Comparison of ENCODE assay signal across 7 cellular contexts in the genomic region with DNA sequence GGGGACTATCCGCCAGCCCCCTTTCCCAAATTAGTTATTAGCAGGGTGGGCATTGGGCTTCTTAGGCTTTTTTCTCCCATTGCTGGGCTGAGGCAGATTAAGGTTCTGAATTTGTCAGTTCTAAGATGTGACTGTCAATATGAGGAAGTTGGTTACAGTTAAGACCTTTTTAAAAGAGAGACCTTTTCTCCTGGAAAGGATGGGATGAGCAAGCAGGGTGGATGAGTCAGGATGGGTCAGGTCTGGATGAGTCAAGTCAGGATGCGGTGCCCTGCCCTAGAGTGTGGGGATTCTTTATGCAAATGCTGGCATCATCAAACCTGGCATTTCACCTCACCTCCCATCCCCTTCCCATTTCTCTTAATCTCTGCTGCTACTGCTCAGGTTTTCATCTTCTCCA. TPM values are rescaled to one million over a fixed set of nuclear protein-coding genes. Genes with fewer than 3 reads are reported as not detected.
A peak's percentile ranks its signal among the peaks of the same experiment; 100 is the strongest.
DNase-seq lines count a peak whose midpoint lies in the region; ATAC-seq and TF ChIP-seq lines count a peak whose summit lies in the region.

No MANE protein-coding gene starts in this region.

- no peak overlapping the region for H2BK12ac ChIP-seq in H9 (ENCODE audit: insufficient read length, low read depth, low read length)

- H3K4ac ChIP-seq in H9 (ENCODE audit: low read depth, low read length), result no peak overlapping the region

- TF ChIP-seq CTCF in H9 (conservative IDR thresholded peaks at IDR 0.05) (no peak), choroid plexus epithelial cell (conservative IDR thresholded peaks at IDR 0.05; ENCODE audit: low read depth, low read length) (no peak), ovary (IDR thresholded peaks at IDR 0.05) (no peak)

- H4K91ac ChIP-seq in H9 (ENCODE audit: insufficient read length, low read depth, low read length), result no peak overlapping the region

- H3K27me3 Mint-ChIP-seq in H9 (ENCODE audit: low read depth), result peaks cover 2% of the 10 kb centered on the region
- peaks cover 6 to 8% of the 10 kb centered on the region in 2 donors for H3K27me3 Mint-ChIP-seq in natural killer cell treated with Interleukin-12 subunit alpha and Interleukin-12 subunit beta and Interleukin-15 and Interleukin-18, amount 100 ng/mL, for 72 hours

- H2AFZ ChIP-seq in H9 (ENCODE audit: low read length), result no peak overlapping the region

- no peak overlapping the region for H3K23ac ChIP-seq in H9 (ENCODE audit: insufficient read length, low read depth, low read length)

- no peaks in the 10 kb centered on the region for H3K36me3 ChIP-seq in ovary

- no peak for TF ChIP-seq EP300 in ovary (IDR thresholded peaks at IDR 0.05)

- DNase-seq in H9, result no peak
- DNase-seq in RKO (ENCODE audit: low spot score), result peak; percentile 94
- DNase-seq in choroid plexus epithelial cell (ENCODE audit: low read depth), result peak; percentile 62
- DNase-seq in natural killer cell treated with Interleukin-12 subunit alpha and Interleukin-12 subunit beta and Interleukin-15 and Interleukin-18, amount 100 ng/mL, for 72 hours (ENCODE audit: low spot score), result no peak
- no peak for DNase-seq in NCI-H1048 (lab: John Stamatoyannopoulos, UW)
- no peak for DNase-seq in ovary
- DNase-seq in superior temporal gyrus (ENCODE audit: extremely low spot score), result no peak

- no peak overlapping the region for H3K56ac ChIP-seq in H9 (ENCODE audit: insufficient read length, low read depth, low read length)

- H3K9me3 Mint-ChIP-seq in H9, result no peaks in the 10 kb centered on the region
- no peaks in the 10 kb centered on the region for H3K9me3 Mint-ChIP-seq in natural killer cell treated with Interleukin-12 subunit alpha and Interleukin-12 subunit beta and Interleukin-15 and Interleukin-18, amount 100 ng/mL, for 72 hours

- H3K36me3 Mint-ChIP-seq in H9 (ENCODE audit: insufficient read depth in 1 of 3, low read depth in 3 of 3), result peaks cover 10 to 58% (median 55%) of the 10 kb centered on the region in 3 experiments; a peak in 6 of 7 replicates
- peaks cover 14% of the 10 kb centered on the region for H3K36me3 Mint-ChIP-seq in natural killer cell treated with Interleukin-12 subunit alpha and Interleukin-12 subunit beta and Interleukin-15 and Interleukin-18, amount 100 ng/mL, for 72 hours

- no peak overlapping the region for H4K5ac ChIP-seq in H9 (ENCODE audit: insufficient read length, low read depth, low read length)

- intact Hi-C loops in ovary (cut with DNase I), result loop anchor here in 3 of 4 donors (5.0 to 10.0 kb wide), 3 partner anchors 212 to 274 kb away; partner anchors contain the start of gene HAPLN3 (in 2 of the 3)

- H2BK20ac ChIP-seq in H9 (ENCODE audit: low read depth, low read length, poor library complexity, severe bottlenecking), result no peak overlapping the region

- H4K8ac ChIP-seq in H9 (replicated peaks; ENCODE audit: insufficient read length, low read depth, low read length), result no peak overlapping the region

- peaks cover 5% of the 10 kb centered on the region for H3K79me1 ChIP-seq in H9 (ENCODE audit: insufficient read depth, low read depth, low read length, poor library complexity, severe bottlenecking)

- H3K9me3 ChIP-seq in H9 (ENCODE audit: control insufficient read depth, low read depth, low read length) (no peaks in the 10 kb centered on the region), ovary (no peaks in the 10 kb centered on the region)

- no peak overlapping the region for H2BK120ac ChIP-seq in H9 (ENCODE audit: low read depth, low read length, poor library complexity, severe bottlenecking)

- H4K20me1 ChIP-seq in H9 (ENCODE audit: control insufficient read depth, insufficient read depth, insufficient read length), result peaks cover 5% of the 10 kb centered on the region

- peak overlapping the region; percentile 93 to 95 for H3K4me3 Mint-ChIP-seq in H9
- peak overlapping the region; percentile 92 for H3K4me3 Mint-ChIP-seq in natural killer cell treated with Interleukin-12 subunit alpha and Interleukin-12 subunit beta and Interleukin-15 and Interleukin-18, amount 100 ng/mL, for 72 hours

- H3K14ac ChIP-seq in H9 (ENCODE audit: insufficient read depth, low read length), result no peak overlapping the region

- H3K79me2 ChIP-seq in H9 (ENCODE audit: insufficient read depth, low read length), result peaks cover 59% of the 10 kb centered on the region

- peaks cover 13% of the 10 kb centered on the region; the same call in 1 of the 2 replicates for H3K4me1 ChIP-seq in H9 (ENCODE audit: insufficient read depth, low read length)
- H3K4me1 ChIP-seq in ovary (ENCODE audit: insufficient read depth), result peaks cover 4% of the 10 kb centered on the region

- H3K27ac ChIP-seq in H9 (ENCODE audit: insufficient read length, low read depth, low read length), result no peak overlapping the region
- peak overlapping the region in 1 of 2 donors; percentile 88 for H3K27ac ChIP-seq in ovary

- H3K4me2 ChIP-seq in H9 (ENCODE audit: insufficient read depth, insufficient read length, low read length), result peak overlapping the region; percentile 99

- WGBS in H9 (ENCODE audit: extremely low coverage, insufficient read length, low lambda C conversion rate), result no CpG with 5 or more reads among the region's 2 CpGs
- WGBS in ovary, 3 donors, result 60 to 77% (median 68%) methylated on average over 2 of the region's 2 CpGs

- H2BK5ac ChIP-seq in H9 (ENCODE audit: insufficient read length, low read length), result no peak overlapping the region

- no peak overlapping the region for H2BK15ac ChIP-seq in H9 (ENCODE audit: low read depth, low read length)

- no peak overlapping the region for H3T11ph ChIP-seq in H9 (ENCODE audit: low read length)

- no peak overlapping the region for H2AK5ac ChIP-seq in H9 (ENCODE audit: insufficient read length, low read length)

- H3K4me3 ChIP-seq in choroid plexus epithelial cell (ENCODE audit: low read depth, low read length) (peak overlapping the region; percentile 87), ovary (no peak overlapping the region)

- peaks cover 46 to 61% of the 10 kb centered on the region in 2 experiments for H3K4me1 Mint-ChIP-seq in H9
- H3K4me1 Mint-ChIP-seq in natural killer cell treated with Interleukin-12 subunit alpha and Interleukin-12 subunit beta and Interleukin-15 and Interleukin-18, amount 100 ng/mL, for 72 hours (ENCODE audit: low read depth in 2 of 2), result peaks cover 45 to 54% of the 10 kb centered on the region in 2 donors

- H3K23me2 ChIP-seq in H9 (ENCODE audit: insufficient read length, low read depth, low read length, poor library complexity, severe bottlenecking), result peaks cover 13% of the 10 kb centered on the region

- H3K27ac Mint-ChIP-seq in H9, result peak overlapping the region in 1 of 3 experiments; percentile 53; a peak in 2 of 7 replicates
- peak overlapping the region; percentile 93 to 98 for H3K27ac Mint-ChIP-seq in natural killer cell treated with Interleukin-12 subunit alpha and Interleukin-12 subunit beta and Interleukin-15 and Interleukin-18, amount 100 ng/mL, for 72 hours

- TF ChIP-seq POLR2A in ovary (IDR thresholded peaks at IDR 0.05), result no peak

- peak overlapping the region; percentile 19 for H3K9ac ChIP-seq in H9 (ENCODE audit: extremely low read depth, insufficient read length, low read length)

- ATAC-seq in natural killer cell treated with Interleukin-12 subunit alpha and Interleukin-12 subunit beta and Interleukin-15 and Interleukin-18, amount 100 ng/mL, for 72 hours, result peak; percentile 54 to 64

- H3K18ac ChIP-seq in H9 (ENCODE audit: insufficient read length, low read depth, low read length), result no peak overlapping the region

- no peaks in the 10 kb centered on the region for H3K27me3 ChIP-seq in H9 (ENCODE audit: insufficient read depth, low read length)
- H3K27me3 ChIP-seq in ovary, result no peaks in the 10 kb centered on the region

RNA-seq across cellular contexts. Expression of gene AEN, which starts 1.9 kb away (rescaled TPM):
- total RNA-seq in H9 (2021) (132 and 136 TPM in 2 replicates), ovary (10 to 100 TPM; 11.3 to 27.1 (median 16.9) TPM)
- 10 to 100 TPM; 47.1 to 81.4 TPM for total RNA-seq in natural killer cell treated with Interleukin-12 subunit alpha and Interleukin-12 subunit beta and Interleukin-15 and Interleukin-18, amount 100 ng/mL, for 72 hours
- polyA plus RNA-seq in ovary, result 1 to 10 TPM; 6.9 to 8.0 TPM

RNA-seq across cellular contexts. Expression of gene ISG20, which starts 15.8 kb away (rescaled TPM):
- total RNA-seq in H9 (2021) (4.4 and 7.4 TPM in 2 replicates), ovary (10 to 100 TPM in 6 of 7 donors, 1 to 10 TPM in 1; 7.2 to 58.6 (median 19.4) TPM)
- 10 to 100 TPM; 21.8 to 30.2 TPM for total RNA-seq in natural killer cell treated with Interleukin-12 subunit alpha and Interleukin-12 subunit beta and Interleukin-15 and Interleukin-18, amount 100 ng/mL, for 72 hours
- 10 to 100 TPM in 1 of 2 donors, under 1 TPM in 1; 0.88 to 11.5 TPM for polyA plus RNA-seq in ovary

Comparison
In these comparisons a context has a peak if more than half of its experiments do, and no peak if none do; other contexts are left out.
1. DNase-seq: peak in RKO (single experiment) and choroid plexus epithelial cell (single experiment); none in H9 (single experiment), natural killer cell treated with Interleukin-12 subunit alpha and Interleukin-12 subunit beta and Interleukin-15 and Interleukin-18, amount 100 ng/mL, for 72 hours (single experiment), NCI-H1048 (single experiment), ovary (0 of 5) and superior temporal gyrus (single experiment).